In the genomic region with DNA sequence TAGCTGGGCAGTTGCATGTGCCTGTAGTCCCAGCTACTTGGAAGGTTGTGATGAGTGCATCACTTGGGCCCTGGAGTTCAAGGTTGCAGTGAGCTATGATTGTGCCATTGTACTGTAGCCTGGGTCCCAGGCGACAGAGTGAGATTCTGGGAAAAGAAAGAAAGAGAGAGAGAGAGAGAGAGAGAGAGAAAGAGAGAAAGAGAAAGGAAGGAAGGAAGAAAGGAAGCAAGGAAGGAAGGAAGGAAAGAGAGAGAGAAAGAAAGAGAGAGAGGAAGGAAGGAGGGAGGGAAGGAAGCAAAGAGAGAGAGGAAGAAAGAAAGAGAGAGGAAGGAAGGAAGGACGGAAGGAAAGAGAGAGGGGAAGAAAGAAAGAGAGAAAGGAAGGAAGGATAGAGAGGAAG, we compare ENCODE assay signal across 22 cellular contexts.
DNase-seq lines count a peak whose midpoint lies in the region; ATAC-seq and TF ChIP-seq lines count a peak whose summit lies in the region.
"Had no signal": no experiment of that assay in that cellular context is flagged by ENCODE, and none has a peak within 500 bp of the region (broad histone marks: within the 10 kb centered on the region; RNA-seq: fewer than 3 reads in every experiment).

No MANE protein-coding gene starts in this region.

- POLR2A ChIA-PET in HEK293 (lab: Yijun Ruan, JAX): no interaction called here

- no peaks in the 10 kb centered on the region for H3K9me3 Mint-ChIP-seq in mesothelial cell of epicardium
- no peaks in the 10 kb centered on the region for H3K9me3 Mint-ChIP-seq in nephron progenitor cell
- peaks cover 13% of the 10 kb centered on the region for H3K9me3 Mint-ChIP-seq in stimulated activated effector memory CD8-positive, alpha-beta T cell treated with anti-CD3 and anti-CD28 coated beads, Interleukin-12 subunit alpha, Interleukin-12 subunit beta, amount 100 ng/mL, for 72 hours
- H3K9me3 Mint-ChIP-seq: CD4-positive, alpha-beta T cell had no signal

- H3K4me3 Mint-ChIP-seq in mesothelial cell of epicardium: no peak overlapping the region
- H3K4me3 Mint-ChIP-seq in nephron progenitor cell: no peak overlapping the region
- H3K4me3 Mint-ChIP-seq in stimulated activated effector memory CD8-positive, alpha-beta T cell treated with anti-CD3 and anti-CD28 coated beads, Interleukin-12 subunit alpha, Interleukin-12 subunit beta, amount 100 ng/mL, for 72 hours: no peak overlapping the region
- H3K4me3 Mint-ChIP-seq: CD14-positive monocyte; CD4-positive, alpha-beta T cell; CD8-positive, alpha-beta memory T cell had no signal

- H3K4me1 ChIP-seq in HEK293 (ENCODE audit: control insufficient read depth, insufficient read depth, low read length): no peaks in the 10 kb centered on the region
- H3K4me1 ChIP-seq: BE2C had no signal

- H3K27ac ChIP-seq in HEK293 (ENCODE audit: extremely low read depth, low read depth, low read length): no peak overlapping the region
- H3K27ac ChIP-seq: A549; BLaER1 treated with 17β-estradiol and CSF1 and Interleukin-3, amounts not matched to agents 10 nM and 100 nM had no signal

- TF ChIP-seq CTCF in HEK293 (tag by site-specific recombination; IDR thresholded peaks at IDR 0.05) (no peak), mesothelial cell of epicardium (IDR thresholded peaks at IDR 0.05; ENCODE audit: unreplicated experiment) (no peak), nephron progenitor cell (IDR thresholded peaks at IDR 0.05) (no peak)

- H3K27me3 Mint-ChIP-seq in mesothelial cell of epicardium (ENCODE audit: low read depth): no peaks in the 10 kb centered on the region
- H3K27me3 Mint-ChIP-seq in nephron progenitor cell (ENCODE audit: low read depth, poor library complexity): no peaks in the 10 kb centered on the region
- H3K27me3 Mint-ChIP-seq: CD4-positive, alpha-beta T cell had no signal

- H3K36me3 Mint-ChIP-seq in mesothelial cell of epicardium (peaks cover 30% of the 10 kb centered on the region), nephron progenitor cell (ENCODE audit: low read depth) (peaks cover 66% of the 10 kb centered on the region)
- H3K36me3 Mint-ChIP-seq in stimulated activated effector memory CD8-positive, alpha-beta T cell treated with anti-CD3 and anti-CD28 coated beads, Interleukin-12 subunit alpha, Interleukin-12 subunit beta, amount 100 ng/mL, for 72 hours: no peaks in the 10 kb centered on the region
- H3K36me3 Mint-ChIP-seq: CD14-positive monocyte; CD8-positive, alpha-beta memory T cell had no signal

- peak overlapping the region; percentile 86 for H3K27ac Mint-ChIP-seq in mesothelial cell of epicardium
- peak overlapping the region; percentile 99 for H3K27ac Mint-ChIP-seq in nephron progenitor cell
- peak overlapping the region; percentile 5 for H3K27ac Mint-ChIP-seq in stimulated activated effector memory CD8-positive, alpha-beta T cell treated with anti-CD3 and anti-CD28 coated beads, Interleukin-12 subunit alpha, Interleukin-12 subunit beta, amount 100 ng/mL, for 72 hours
- H3K27ac Mint-ChIP-seq: CD4-positive, alpha-beta T cell had no signal

- no peaks in the 10 kb centered on the region for H3K9me3 ChIP-seq in HEK293 (ENCODE audit: control insufficient read depth, insufficient read depth, low read depth, low read length)
- H3K9me3 ChIP-seq: A549, BE2C had no signal

- H3K4me3 ChIP-seq in HEK293 (ENCODE audit: low read depth, low read length): no peak overlapping the region
- H3K4me3 ChIP-seq: A549; BLaER1 treated with 17β-estradiol and CSF1 and Interleukin-3, amounts not matched to agents 10 nM and 100 nM had no signal

- CTCF ChIA-PET in HEK293 (lab: Yijun Ruan, JAX): no interaction called here

- no peaks in the 10 kb centered on the region for H3K36me3 ChIP-seq in HEK293 (ENCODE audit: control insufficient read depth in 2 of 2, insufficient read depth in 1 of 2, low read length in 2 of 2)
- H3K36me3 ChIP-seq: BE2C; BLaER1 treated with 17β-estradiol and CSF1 and Interleukin-3, amounts not matched to agents 10 nM and 100 nM had no signal

- no peak for ATAC-seq in stimulated activated effector memory CD8-positive, alpha-beta T cell treated with anti-CD3 and anti-CD28 coated beads, Interleukin-12 subunit alpha, Interleukin-12 subunit beta, amount 100 ng/mL, for 72 hours
- ATAC-seq in HG02678 (IDR thresholded peaks at IDR 0.05; ENCODE audit: unreplicated experiment) (no peak), HG03439 (IDR thresholded peaks at IDR 0.05; ENCODE audit: unreplicated experiment) (no peak)
- ATAC-seq: A549 had no signal

- DNase-seq in mesothelial cell of epicardium (ENCODE audit: low spot score in 2 of 2, unreplicated experiment in 2 of 2): no peak
- no peak for DNase-seq in nephron progenitor cell
- DNase-seq in stimulated activated effector memory CD8-positive, alpha-beta T cell treated with anti-CD3 and anti-CD28 coated beads, Interleukin-12 subunit alpha, Interleukin-12 subunit beta, amount 100 ng/mL, for 72 hours (ENCODE audit: low spot score in 2 of 2): no peak
- no peak for DNase-seq in glomerular visceral epithelial cell (ENCODE audit: extremely low spot score)
- no peak for DNase-seq in D341Med (ENCODE audit: low spot score)
- DNase-seq: 8988T; ACHN; AML-193; BE2C; Calu3; CD4-positive, alpha-beta T cell; CD8-positive, alpha-beta memory T cell; DMS153; DND-41; GOT3; HCEC 1CT had no signal

- peaks cover 29% of the 10 kb centered on the region for H3K4me1 Mint-ChIP-seq in mesothelial cell of epicardium
- H3K4me1 Mint-ChIP-seq in nephron progenitor cell: peaks cover 26% of the 10 kb centered on the region
- peaks cover 7% of the 10 kb centered on the region for H3K4me1 Mint-ChIP-seq in stimulated activated effector memory CD8-positive, alpha-beta T cell treated with anti-CD3 and anti-CD28 coated beads, Interleukin-12 subunit alpha, Interleukin-12 subunit beta, amount 100 ng/mL, for 72 hours
- H3K4me1 Mint-ChIP-seq: CD14-positive monocyte; CD8-positive, alpha-beta memory T cell had no signal

TF ChIP-seq in HEK293, 187 proteins besides CTCF, POLR2A, EP300 and RAD21:
- TF ChIP-seq ZNF596 (tag by site-specific recombination; IDR thresholded peaks at IDR 0.05) (peak; percentile 95), ZNF366 (tag by site-specific recombination; conservative IDR thresholded peaks at IDR 0.05) (peak; percentile 59; the same call in 1 of the 2 replicates), KLF7 (tag by site-specific recombination; IDR thresholded peaks at IDR 0.05; ENCODE audit: borderline replicate concordance) (no peak)

Comparison
In these comparisons a context has a peak if more than half of its experiments do, and no peak if none do; other contexts are left out.
1. H3K27ac Mint-ChIP-seq: peak in every context shown above with its lines; median percentile 99 in nephron progenitor cell; 86 in mesothelial cell of epicardium; 5 in stimulated activated effector memory CD8-positive, alpha-beta T cell treated with anti-CD3 and anti-CD28 coated beads, Interleukin-12 subunit alpha, Interleukin-12 subunit beta, amount 100 ng/mL, for 72 hours.